Comparison of ENCODE assay signal across 13 cellular contexts in the genomic region with DNA sequence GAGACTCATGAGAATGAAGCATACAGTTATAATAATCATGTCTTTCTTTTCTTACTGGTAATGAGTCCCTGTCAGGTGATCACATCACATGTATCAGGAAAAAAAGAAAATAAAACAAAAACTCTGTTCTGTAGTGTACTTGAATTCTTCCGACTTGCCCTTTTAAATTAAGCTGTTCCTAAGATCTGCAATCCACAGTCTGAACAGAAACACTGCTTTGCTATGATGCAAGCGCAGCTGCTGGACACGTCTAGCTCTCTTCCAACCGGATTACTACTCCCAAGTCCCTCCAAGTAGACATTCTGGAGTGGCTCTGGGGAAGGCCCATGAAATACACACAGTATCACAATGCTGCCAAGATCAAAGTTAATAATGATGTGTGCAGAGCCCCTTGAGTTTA.
DNase-seq lines count a peak whose midpoint lies in the region; ATAC-seq lines count a peak whose summit lies in the region.
"Had no signal": no experiment of that assay in that cellular context is flagged by ENCODE, and none has a peak within 500 bp of the region (broad histone marks: within the 10 kb centered on the region; RNA-seq: fewer than 3 reads in every experiment).

No MANE protein-coding gene starts in this region.

- POLR2A ChIA-PET in activated CD8-positive, alpha-beta T cell treated with anti-CD3 and anti-CD28 coated beads, Interleukin-2, amount 10 ng/mL, durations not matched to agents 7 days and 5 days (lab: Charles Lee), result interaction anchor here (0.9 kb wide), 1 partner anchor 31 kb away, joined by 3 read pairs; no protein-coding TSS in a partner anchor

- CTCF ChIA-PET in activated CD8-positive, alpha-beta T cell treated with anti-CD3 and anti-CD28 coated beads, Interleukin-2, amount 10 ng/mL, durations not matched to agents 7 days and 5 days (lab: Charles Lee), result interaction anchor here (0.7 to 1.8 kb wide), 5 partner anchors 12 to 91 kb away, joined by 3 to 5 read pairs (median 3); no protein-coding TSS in a partner anchor

- peaks cover 53% of the 10 kb centered on the region for H3K4me1 Mint-ChIP-seq in activated CD8-positive, alpha-beta T cell treated with anti-CD3 and anti-CD28 coated beads, Interleukin-2, amount 10 ng/mL, durations not matched to agents 7 days and 5 days (ENCODE audit: low read depth)

- no peak for ATAC-seq in activated CD8-positive, alpha-beta T cell treated with anti-CD3 and anti-CD28 coated beads, Interleukin-2, amount 10 ng/mL, durations not matched to agents 7 days and 5 days
- no peak for ATAC-seq in GM21576 (IDR thresholded peaks at IDR 0.05; ENCODE audit: unreplicated experiment)

- H3K27ac ChIP-seq in subcutaneous abdominal adipose tissue (ENCODE audit: low read depth, low read length), result peak overlapping the region; percentile 66
- H3K27ac ChIP-seq: KMS-11, ovary, thyroid gland had no signal

- H3K9ac ChIP-seq in adipocyte (ENCODE audit: low read length), result peak overlapping the region; percentile 71
- peak overlapping the region in 1 of 5 donors; percentile 8 for H3K9ac ChIP-seq in subcutaneous abdominal adipose tissue (ENCODE audit: low read length in 5 of 5)
- H3K9ac ChIP-seq: KMS-11 had no signal

- no peak overlapping the region for H3K4me3 Mint-ChIP-seq in activated CD8-positive, alpha-beta T cell treated with anti-CD3 and anti-CD28 coated beads, Interleukin-2, amount 10 ng/mL, durations not matched to agents 7 days and 5 days
- H3K4me3 Mint-ChIP-seq: activated naive CD8-positive, alpha-beta T cell treated with anti-CD3 and anti-CD28 coated beads for 36 hours had no signal

- H3K9me3 ChIP-seq in adipocyte (ENCODE audit: control insufficient read depth, low read length) (no peaks in the 10 kb centered on the region), subcutaneous abdominal adipose tissue (ENCODE audit: control insufficient read depth in 5 of 5, low read length in 5 of 5) (no peaks in the 10 kb centered on the region)
- H3K9me3 ChIP-seq: ovary, thyroid gland had no signal

- H3K27me3 ChIP-seq in adipocyte (replicated peaks; ENCODE audit: control insufficient read depth, insufficient read depth, low read length), result no peaks in the 10 kb centered on the region
- no peaks in the 10 kb centered on the region for H3K27me3 ChIP-seq in subcutaneous abdominal adipose tissue (ENCODE audit: control insufficient read depth in 5 of 5, insufficient read depth in 4 of 5, low read length in 5 of 5)
- H3K27me3 ChIP-seq: ovary, thyroid gland had no signal

- H3K36me3 Mint-ChIP-seq in activated CD8-positive, alpha-beta T cell treated with anti-CD3 and anti-CD28 coated beads, Interleukin-2, amount 10 ng/mL, durations not matched to agents 7 days and 5 days (ENCODE audit: low read depth), result peaks cover 43% of the 10 kb centered on the region

- no peaks in the 10 kb centered on the region for H3K9me3 Mint-ChIP-seq in activated CD8-positive, alpha-beta T cell treated with anti-CD3 and anti-CD28 coated beads, Interleukin-2, amount 10 ng/mL, durations not matched to agents 7 days and 5 days (ENCODE audit: insufficient read depth)

- peaks cover 39% of the 10 kb centered on the region for H3K4me1 ChIP-seq in adipocyte (ENCODE audit: control insufficient read depth, insufficient read depth, low read length)
- H3K4me1 ChIP-seq in subcutaneous abdominal adipose tissue (ENCODE audit: control insufficient read depth in 5 of 5, insufficient read depth in 5 of 5, low read length in 5 of 5), result peaks cover 0 to 51% (median 41%) of the 10 kb centered on the region in 5 donors

- H3K27ac Mint-ChIP-seq in activated CD8-positive, alpha-beta T cell treated with anti-CD3 and anti-CD28 coated beads, Interleukin-2, amount 10 ng/mL, durations not matched to agents 7 days and 5 days, result no peak overlapping the region

- DNase-seq in adipocyte (ENCODE audit: low read depth) (peak; percentile 15), fibroblast of gingiva (ENCODE audit: low read depth) (peak; percentile 71), medulla oblongata (ENCODE audit: extremely low spot score) (peak; percentile 51), AG08396 (ENCODE audit: low spot score) (no peak)
- DNase-seq in activated CD8-positive, alpha-beta T cell treated with anti-CD3 and anti-CD28 coated beads, Interleukin-2, amount 10 ng/mL, durations not matched to agents 7 days and 5 days, result no peak
- DNase-seq: activated CD4-positive, alpha-beta T cell treated with anti-CD3 and anti-CD28 coated beads for 1 hour; activated naive CD8-positive, alpha-beta T cell treated with anti-CD3 and anti-CD28 coated beads for 36 hours; NCI-H1930; thyroid gland had no signal

- no peaks in the 10 kb centered on the region for H3K27me3 Mint-ChIP-seq in activated CD8-positive, alpha-beta T cell treated with anti-CD3 and anti-CD28 coated beads, Interleukin-2, amount 10 ng/mL, durations not matched to agents 7 days and 5 days (ENCODE audit: low read depth)
- H3K27me3 Mint-ChIP-seq: activated naive CD8-positive, alpha-beta T cell treated with anti-CD3 and anti-CD28 coated beads for 36 hours had no signal

- H3K36me3 ChIP-seq in adipocyte (ENCODE audit: control insufficient read depth, insufficient read depth, low read length, severe bottlenecking), result no peaks in the 10 kb centered on the region
- no peaks in the 10 kb centered on the region for H3K36me3 ChIP-seq in subcutaneous abdominal adipose tissue (ENCODE audit: control insufficient read depth in 5 of 5, insufficient read depth in 5 of 5, low read length in 5 of 5)
- H3K36me3 ChIP-seq: ovary, thyroid gland had no signal

- H3K4me3 ChIP-seq in adipocyte (ENCODE audit: low read length) (peak overlapping the region; percentile 57), subcutaneous abdominal adipose tissue (ENCODE audit: low read depth in 1 of 5, low read length in 5 of 5) (no peak overlapping the region)
- H3K4me3 ChIP-seq: ovary, thyroid gland had no signal

Comparison
In these comparisons a context has a peak if more than half of its experiments do, and no peak if none do; other contexts are left out.
1. DNase-seq: peak in adipocyte (single experiment), fibroblast of gingiva (single experiment) and medulla oblongata (single experiment); none in AG08396 (single experiment) and activated CD8-positive, alpha-beta T cell treated with anti-CD3 and anti-CD28 coated beads, Interleukin-2, amount 10 ng/mL, durations not matched to agents 7 days and 5 days (single experiment).